Comparison of ENCODE assay signal across 35 cellular contexts in genomic region chr5:123748239-123748638, GRCh38.
"Had no signal": no experiment of that assay in that cellular context is flagged by ENCODE, and none has a peak within 500 bp of the region (broad histone marks: within the 10 kb centered on the region; RNA-seq: fewer than 3 reads in every experiment).

No MANE protein-coding gene starts in this region.

- H3K27me3 ChIP-seq: MG63 had no signal

- DNase-seq: Karpas-422, Kasumi-1, MG63, MM.1S, MV-4-11, NCI-H1048, NCI-H1092, NCI-H1092 treated with DMSO at 0.1 percent for 48 hours, NCI-H1105, NCI-H1105 treated with DMSO at 0.1 percent for 48 hours, NCI-H1417, NCI-H1417 treated with DMSO at 0.1 percent for 48 hours, NCI-H1436, NCI-H1436 treated with DMSO at 0.1 percent for 48 hours, NCI-H146, NCI-H1694, NCI-H1694 treated with DMSO at 0.1 percent for 48 hours, NCI-H187, NCI-H187 treated with DMSO at 0.1 percent for 48 hours, NCI-H1930, NCI-H2029, NCI-H2029 treated with DMSO at 0.1 percent for 48 hours, NCI-H2081, NCI-H2081 treated with DMSO at 0.1 percent for 48 hours, NCI-H2107, NCI-H2171, NCI-H2171 treated with DMSO at 0.1 percent for 48 hours, NCI-H2227 treated with DMSO at 0.1 percent for 48 hours, NCI-H226, NCI-H345, NCI-H446, NCI-H446 treated with DMSO at 0.1 percent for 48 hours, NCI-H510A, NCI-H510A treated with DMSO at 0.1 percent for 48 hours, NCI-H524 had no signal

- H3K4me3 ChIP-seq: MG63 had no signal

- H3K36me3 ChIP-seq: MG63 had no signal
